ENCODE assay signal across 12 cellular contexts in the genomic region with DNA sequence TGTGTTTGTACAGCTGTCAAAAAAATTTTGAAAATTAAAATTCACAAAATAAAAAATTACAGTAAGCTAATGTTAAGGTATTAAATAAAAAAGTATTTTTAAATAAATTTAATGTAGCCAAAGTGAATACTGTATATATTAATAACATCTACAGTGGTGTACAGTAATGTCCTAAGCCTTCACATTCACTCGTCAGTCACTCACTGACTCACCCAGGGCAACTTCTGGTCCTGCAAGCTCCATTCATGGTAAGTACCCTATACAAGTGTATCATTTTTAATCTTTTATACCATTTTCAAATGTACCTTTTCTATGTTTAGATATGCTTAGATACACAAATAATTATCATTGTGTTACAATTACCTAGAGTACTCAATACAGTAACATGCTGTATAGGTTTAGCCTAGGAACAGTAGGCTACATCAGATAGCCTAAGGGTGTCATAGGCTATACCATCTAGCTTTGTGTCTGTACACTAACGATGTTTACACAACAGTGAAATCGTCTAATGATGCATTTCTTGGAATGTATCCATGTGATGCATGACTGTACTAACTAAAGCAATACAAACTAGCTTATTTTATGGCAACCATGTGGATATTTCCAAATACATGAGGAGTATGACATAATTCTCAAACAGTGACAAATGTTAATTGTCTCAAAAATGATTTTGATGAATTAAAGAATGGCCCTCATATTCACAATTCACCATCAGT. TPM values are rescaled to one million over a fixed set of nuclear protein-coding genes. Genes with fewer than 3 reads are reported as not detected.
DNase-seq lines count a peak whose midpoint lies in the region; FAIRE-seq and TF ChIP-seq lines count a peak whose summit lies in the region.
"Had no signal": no experiment of that assay in that cellular context is flagged by ENCODE, and none has a peak within 500 bp of the region (broad histone marks: within the 10 kb centered on the region; RNA-seq: fewer than 3 reads in every experiment).

No MANE protein-coding gene starts in this region.

- no peak overlapping the region for H3K4me2 ChIP-seq in astrocyte (ENCODE audit: low read length)

- peaks cover 10% of the 10 kb centered on the region for H3K36me3 Mint-ChIP-seq in astrocyte (ENCODE audit: low read depth, unreplicated experiment)

- H3K4me3 ChIP-seq in MG63: no peak overlapping the region
- H3K4me3 ChIP-seq in astrocyte (ENCODE audit: insufficient read depth, low read depth, low read length): no peak overlapping the region
- H3K4me3 ChIP-seq: thoracic aorta had no signal

- no peak overlapping the region for H3K4me3 Mint-ChIP-seq in astrocyte (ENCODE audit: unreplicated experiment)

- TF ChIP-seq CTCF in astrocyte (IDR thresholded peaks at IDR 0.05; ENCODE audit: insufficient read depth, low read depth, low read length): no peak

- peak; percentile 41 for FAIRE-seq in astrocyte (lab: Jason Lieb, UNC)

- no peaks in the 10 kb centered on the region for H4K20me1 ChIP-seq in astrocyte (ENCODE audit: insufficient read depth, low read length)

- no peak overlapping the region for H3K9ac ChIP-seq in astrocyte (ENCODE audit: low read length)

- H3K27ac Mint-ChIP-seq in astrocyte (ENCODE audit: unreplicated experiment): no peak overlapping the region

- no peak overlapping the region for H3K27ac ChIP-seq in astrocyte (ENCODE audit: low read depth, low read length)
- H3K27ac ChIP-seq: thoracic aorta had no signal

- H3K4me1 ChIP-seq in astrocyte (ENCODE audit: insufficient read depth, low read length): no peaks in the 10 kb centered on the region

- no peaks in the 10 kb centered on the region for H3K27me3 Mint-ChIP-seq in astrocyte (ENCODE audit: low read depth, unreplicated experiment)

- H2AFZ ChIP-seq in astrocyte (ENCODE audit: low read depth, low read length): no peak overlapping the region

- no peaks in the 10 kb centered on the region for H3K27me3 ChIP-seq in MG63
- H3K27me3 ChIP-seq in astrocyte (ENCODE audit: insufficient read depth, low read length): no peaks in the 10 kb centered on the region

- H3K36me3 ChIP-seq in MG63: peaks cover 11% of the 10 kb centered on the region
- no peaks in the 10 kb centered on the region for H3K36me3 ChIP-seq in astrocyte (ENCODE audit: insufficient read depth, low read length)

- DNase-seq in GM04503 (ENCODE audit: low read depth) (peak; percentile 68), MG63 (peak; percentile 57), astrocyte (ENCODE audit: low read depth) (peak; percentile 40), kidney tubule cell (ENCODE audit: low spot score) (peak; percentile 12), globus pallidus (ENCODE audit: low spot score) (no peak), DMS114 treated with DMSO at 0.1 percent for 48 hours (lab: John Stamatoyannopoulos, UW; ENCODE audit: unreplicated experiment) (no peak), HuH-7.5 (ENCODE audit: low spot score) (no peak)
- DNase-seq: GDM1, Karpas-422, mesendoderm had no signal

- H3K4me1 Mint-ChIP-seq in astrocyte (ENCODE audit: low read depth, unreplicated experiment): no peaks in the 10 kb centered on the region

- no peaks in the 10 kb centered on the region for H3K9me3 ChIP-seq in MG63
- no peaks in the 10 kb centered on the region for H3K9me3 ChIP-seq in astrocyte (ENCODE audit: insufficient read depth, low read depth, low read length)
- H3K9me3 ChIP-seq: thoracic aorta had no signal

- H3K9me3 Mint-ChIP-seq in astrocyte (ENCODE audit: unreplicated experiment): no peaks in the 10 kb centered on the region

- no peaks in the 10 kb centered on the region for H3K79me2 ChIP-seq in astrocyte (ENCODE audit: insufficient read depth, low read length)

RNA-seq across cellular contexts. Expression of gene DDX60, which starts 13.7 kb away (rescaled TPM):
- total RNA-seq in MG63 (2014; rRNA removed; shearing (Covaris generic); ENCODE audit: low replicate concordance): 7.7 and 11.1 TPM in 2 replicates
- total RNA-seq in astrocyte: 44.0 and 59.5 TPM in 2 replicates
- total RNA-seq: OCI-LY7 had no signal

Comparison
In these comparisons a context has a peak if more than half of its experiments do, and no peak if none do; other contexts are left out.
1. DNase-seq: peak in GM04503 (single experiment), MG63 (single experiment), astrocyte (single experiment) and kidney tubule cell (single experiment); none in globus pallidus (single experiment), DMS114 treated with DMSO at 0.1 percent for 48 hours (single experiment) and HuH-7.5 (single experiment).